23 cellular contexts compared by ENCODE assay signal in genomic region chr9:121034529-121034928, GRCh38.
"Had no signal": no experiment of that assay in that cellular context is flagged by ENCODE, and none has a peak within 500 bp of the region (broad histone marks: within the 10 kb centered on the region; RNA-seq: fewer than 3 reads in every experiment).

No MANE protein-coding gene starts in this region.

- H3K4me1 ChIP-seq: adrenal gland, Peyer's patch, SJSA1 had no signal

- H3K27me3 ChIP-seq: adrenal gland, Peyer's patch, SJSA1 had no signal

- FAIRE-seq: astrocyte, bronchial epithelial cell, TTC549 had no signal

- H3K4me2 ChIP-seq: SK-N-SH had no signal

- H3K4me3 ChIP-seq: adrenal gland, Peyer's patch, SJSA1 had no signal

- H3K27ac ChIP-seq: adrenal gland, Peyer's patch, SJSA1 had no signal

- H3K36me3 ChIP-seq: adrenal gland, Peyer's patch, SJSA1 had no signal

- H3K9me3 ChIP-seq: adrenal gland, Peyer's patch, SJSA1, SK-N-SH had no signal

- H3K9me2 ChIP-seq: SK-N-SH had no signal

- ATAC-seq: activated CD8-positive, alpha-beta T cell treated with anti-CD3 and anti-CD28 coated beads, Interleukin-2, amount 10 ng/mL, durations not matched to agents 7 days and 5 days; activated naive CD4-positive, alpha-beta T cell treated with anti-CD3 and anti-CD28 coated beads, Interleukin-2, amount 50 U/mL, for 72 hours had no signal

- H3K9ac ChIP-seq: SK-N-SH had no signal

- DNase-seq: activated CD4-positive, alpha-beta T cell treated with anti-CD3 and anti-CD28 coated beads, Interleukin-2, amount 10 ng/mL, durations not matched to agents 24 days and 14 days; activated CD4-positive, alpha-beta T cell treated with anti-CD3 and anti-CD28 coated beads, Interleukin-2, amount 50 U/mL, for 4 hours; activated CD8-positive, alpha-beta T cell treated with anti-CD3 and anti-CD28 coated beads, Interleukin-2, amount 10 ng/mL, durations not matched to agents 7 days and 5 days; activated gamma-delta T cell treated with Interleukin-2 at 50 U/mL for 16 hours; activated naive CD4-positive, alpha-beta T cell treated with anti-CD3 and anti-CD28 coated beads for 36 hours; activated T-cell treated with anti-CD3 and anti-CD28 coated beads, Interleukin-2, amount 50 U/mL, for 24 hours; adrenal gland; central memory CD4-positive, alpha-beta T cell; NCI-H1105; NCI-H1417 treated with DMSO at 0.1 percent for 48 hours; NCI-H1694 treated with DMSO at 0.1 percent for 48 hours; NCI-H2029; NCI-H345; NCI-H524 treated with DMSO at 0.1 percent for 48 hours; Peyer's patch; RPMI8226; SHP77 treated with DMSO at 0.1 percent for 48 hours; SK-N-SH had no signal
